Comparison of ENCODE assay signal across 20 cellular contexts in the genomic region with DNA sequence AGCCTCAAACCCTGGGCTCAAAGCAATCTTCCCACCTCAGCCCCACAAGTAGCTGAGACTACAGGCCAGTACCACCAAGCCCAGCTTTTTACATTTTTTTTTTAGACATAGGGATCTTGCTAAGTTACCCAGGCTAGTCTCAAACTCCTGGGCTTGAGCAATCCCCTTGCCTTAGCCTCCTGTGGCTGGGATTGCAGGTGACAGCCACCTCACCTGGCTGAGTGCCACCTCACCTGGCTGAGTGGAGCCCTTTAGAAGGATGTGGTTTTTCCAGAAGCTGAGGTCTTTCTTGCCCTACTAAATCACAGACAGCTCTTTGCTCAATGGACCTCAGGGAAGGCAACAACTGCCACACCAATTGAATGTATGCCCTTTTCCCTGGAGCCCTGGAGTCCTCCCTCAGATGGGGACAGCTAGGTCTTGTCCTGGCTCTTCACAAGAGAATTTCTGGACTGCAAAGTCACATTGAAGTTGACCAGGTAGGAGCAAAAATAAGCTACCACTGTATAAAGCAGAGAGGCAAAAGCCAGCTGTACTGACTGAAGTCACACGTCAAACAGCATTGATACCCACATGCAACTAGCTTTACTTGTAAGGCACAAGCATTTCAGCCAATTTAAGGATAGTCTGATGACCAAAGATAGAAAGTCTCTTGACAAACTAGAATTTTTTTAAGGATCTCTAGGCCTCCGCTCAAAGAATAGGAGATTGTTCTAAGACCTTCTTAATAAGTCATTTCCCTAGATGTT. TPM values are rescaled to one million over a fixed set of nuclear protein-coding genes. Genes with fewer than 3 reads are reported as not detected.
"Had no signal": no experiment of that assay in that cellular context is flagged by ENCODE, and none has a peak within 500 bp of the region (broad histone marks: within the 10 kb centered on the region; RNA-seq: fewer than 3 reads in every experiment).

No MANE protein-coding gene starts in this region.

- H3K4me1 Mint-ChIP-seq: activated CD8-positive, alpha-beta memory T cell treated with anti-CD3 and anti-CD28 coated beads, Interleukin-2, amount 10 ng/mL, durations not matched to agents 7 days and 5 days; stimulated activated memory B cell treated with anti-CD40 and anti-IgM and Interleukin-4, amounts not matched to agents 10 μg/mL and 1 μg/mL and 100 μg/mL, for 72 hours had no signal

- H3K9me3 ChIP-seq: breast epithelium had no signal

- H3K4me3 Mint-ChIP-seq: activated CD8-positive, alpha-beta memory T cell treated with anti-CD3 and anti-CD28 coated beads, Interleukin-2, amount 10 ng/mL, durations not matched to agents 7 days and 5 days; activated naive CD8-positive, alpha-beta T cell; activated T-cell treated with anti-CD3 and anti-CD28 coated beads, Interleukin-2, amount 50 U/mL, for 24 hours; stimulated activated memory B cell treated with anti-CD40 and anti-IgM and Interleukin-4, amounts not matched to agents 10 μg/mL and 1 μg/mL and 100 μg/mL, for 72 hours had no signal

- DNase-seq: activated CD4-positive, alpha-beta T cell treated with anti-CD3 and anti-CD28 coated beads, Interleukin-2, amount 50 U/mL, for 48 hours; activated CD8-positive, alpha-beta memory T cell treated with anti-CD3 and anti-CD28 coated beads, Interleukin-2, amount 10 ng/mL, durations not matched to agents 7 days and 5 days; activated effector memory CD4-positive, alpha-beta T cell treated with anti-CD3 and anti-CD28 coated beads, Interleukin-2, amount 50 U/mL, for 16 hours; activated T-cell treated with anti-CD3 and anti-CD28 coated beads, Interleukin-2, amount 50 U/mL, for 24 hours; anterior cingulate cortex; hippocampal formation; mesendoderm; right cardiac atrium; trophoblast cell had no signal

- H3K4me3 ChIP-seq: breast epithelium had no signal

- H3K9me3 Mint-ChIP-seq: activated T-cell treated with anti-CD3 and anti-CD28 coated beads, Interleukin-2, amount 50 U/mL, for 24 hours; stimulated activated memory B cell treated with anti-CD40 and anti-IgM and Interleukin-4, amounts not matched to agents 10 μg/mL and 1 μg/mL and 100 μg/mL, for 72 hours had no signal

- H3K27ac ChIP-seq: breast epithelium had no signal

- H3K27ac Mint-ChIP-seq: activated CD8-positive, alpha-beta memory T cell treated with anti-CD3 and anti-CD28 coated beads, Interleukin-2, amount 10 ng/mL, durations not matched to agents 7 days and 5 days; activated naive CD8-positive, alpha-beta T cell; activated T-cell treated with anti-CD3 and anti-CD28 coated beads, Interleukin-2, amount 50 U/mL, for 24 hours; stimulated activated memory B cell treated with anti-CD40 and anti-IgM and Interleukin-4, amounts not matched to agents 10 μg/mL and 1 μg/mL and 100 μg/mL, for 72 hours had no signal

- H3K36me3 ChIP-seq: breast epithelium had no signal

- H3K36me3 Mint-ChIP-seq: activated CD8-positive, alpha-beta memory T cell treated with anti-CD3 and anti-CD28 coated beads, Interleukin-2, amount 10 ng/mL, durations not matched to agents 7 days and 5 days; activated naive CD8-positive, alpha-beta T cell; stimulated activated memory B cell treated with anti-CD40 and anti-IgM and Interleukin-4, amounts not matched to agents 10 μg/mL and 1 μg/mL and 100 μg/mL, for 72 hours had no signal

- H3K4me1 ChIP-seq: breast epithelium had no signal

- ATAC-seq: activated CD4-positive, CD25-positive, alpha-beta regulatory T cell treated with anti-CD3 and anti-CD28 coated beads, Interleukin-2, amount 50 U/mL, for 24 hours; activated CD8-positive, alpha-beta memory T cell treated with anti-CD3 and anti-CD28 coated beads, Interleukin-2, amount 10 ng/mL, durations not matched to agents 7 days and 5 days; esophagus mucosa; right cardiac atrium; stimulated activated memory B cell treated with anti-CD40 and anti-IgM and Interleukin-4, amounts not matched to agents 10 μg/mL and 1 μg/mL and 100 μg/mL, for 72 hours had no signal

RNA-seq across cellular contexts. Expression of a gene that starts 14.0 kb away (rescaled TPM):
- total RNA-seq: activated CD8-positive, alpha-beta memory T cell treated with anti-CD3 and anti-CD28 coated beads, Interleukin-2, amount 10 ng/mL, durations not matched to agents 7 days and 5 days; breast epithelium; chondrocyte; dermis microvascular lymphatic vessel endothelial cell; esophagus mucosa; glomerular endothelial cell; kidney epithelial cell; right cardiac atrium; T-helper 2 cell treated with Interferon-gamma antibody and Interleukin-4, amounts not matched to agents 100 ng/mL and 5 ng/mL, for 36 hours had no signal

RNA-seq across cellular contexts. Expression of a gene that starts 35.4 kb away (rescaled TPM):
- total RNA-seq: activated CD8-positive, alpha-beta memory T cell treated with anti-CD3 and anti-CD28 coated beads, Interleukin-2, amount 10 ng/mL, durations not matched to agents 7 days and 5 days; chondrocyte; dermis microvascular lymphatic vessel endothelial cell; esophagus mucosa; glomerular endothelial cell; kidney epithelial cell; liver; right cardiac atrium; T-helper 2 cell treated with Interferon-gamma antibody and Interleukin-4, amounts not matched to agents 100 ng/mL and 5 ng/mL, for 36 hours had no signal

RNA-seq across cellular contexts. Expression of a gene that starts 54.7 kb away (rescaled TPM):
- total RNA-seq: activated CD8-positive, alpha-beta memory T cell treated with anti-CD3 and anti-CD28 coated beads, Interleukin-2, amount 10 ng/mL, durations not matched to agents 7 days and 5 days; chondrocyte; dermis microvascular lymphatic vessel endothelial cell; esophagus mucosa; glomerular endothelial cell; kidney epithelial cell; liver; right cardiac atrium; T-helper 2 cell treated with Interferon-gamma antibody and Interleukin-4, amounts not matched to agents 100 ng/mL and 5 ng/mL, for 36 hours had no signal
